Comparison of ENCODE assay signal across 17 cellular contexts in genomic region chr7:87370660-87371180, GRCh38. TPM values are rescaled to one million over a fixed set of nuclear protein-coding genes. Genes with fewer than 3 reads are reported as not detected.
DNase-seq lines count a peak whose midpoint lies in the region; ATAC-seq, FAIRE-seq and TF ChIP-seq lines count a peak whose summit lies in the region.
"Had no signal": no experiment of that assay in that cellular context is flagged by ENCODE, and none has a peak within 500 bp of the region (broad histone marks: within the 10 kb centered on the region; RNA-seq: fewer than 3 reads in every experiment).

No MANE protein-coding gene starts in this region.

- TF ChIP-seq CTCF in AG04449 (IDR thresholded peaks at IDR 0.05; ENCODE audit: insufficient read depth, low read length, missing control alignments) (no peak), HFF-Myc (IDR thresholded peaks at IDR 0.05; ENCODE audit: low read depth, low read length, missing control alignments) (no peak), astrocyte (IDR thresholded peaks at IDR 0.05; ENCODE audit: insufficient read depth, low read depth, low read length) (no peak), fibroblast of villous mesenchyme (IDR thresholded peaks at IDR 0.05; ENCODE audit: insufficient read depth, low read depth, low read length) (no peak)

- no peak overlapping the region for H3K4me2 ChIP-seq in astrocyte (ENCODE audit: low read length)

- no peaks in the 10 kb centered on the region for H3K27me3 Mint-ChIP-seq in astrocyte (ENCODE audit: low read depth, unreplicated experiment)
- H3K27me3 Mint-ChIP-seq: activated CD8-positive, alpha-beta memory T cell treated with anti-CD3 and anti-CD28 coated beads, Interleukin-2, amount 10 ng/mL, durations not matched to agents 7 days and 5 days; activated naive CD8-positive, alpha-beta T cell treated with anti-CD3 and anti-CD28 coated beads for 36 hours; dendritic cell treated with granulocyte-macrophage colony-stimulating factor and Interleukin-4, amounts not matched to agents 40 ng/mL and 50 ng/mL, for 4 days had no signal

- no peak for ATAC-seq in sciatic nerve
- ATAC-seq: activated CD8-positive, alpha-beta memory T cell treated with anti-CD3 and anti-CD28 coated beads, Interleukin-2, amount 10 ng/mL, durations not matched to agents 7 days and 5 days; heart right ventricle; left lobe of liver; Right ventricle myocardium inferior had no signal

- H3K4me3 ChIP-seq in AG04449 (ENCODE audit: low read depth, low read length), result no peak overlapping the region
- no peak overlapping the region for H3K4me3 ChIP-seq in HFF-Myc (replicated peaks; ENCODE audit: low read depth, low read length)
- H3K4me3 ChIP-seq in astrocyte (ENCODE audit: insufficient read depth, low read depth, low read length), result no peak overlapping the region
- no peak overlapping the region for H3K4me3 ChIP-seq in fibroblast of villous mesenchyme (ENCODE audit: low read depth, low read length)
- H3K4me3 ChIP-seq: heart right ventricle had no signal

- H3K9me3 Mint-ChIP-seq in astrocyte (ENCODE audit: unreplicated experiment), result no peaks in the 10 kb centered on the region
- H3K9me3 Mint-ChIP-seq: activated naive CD8-positive, alpha-beta T cell treated with anti-CD3 and anti-CD28 coated beads for 36 hours; dendritic cell treated with granulocyte-macrophage colony-stimulating factor and Interleukin-4, amounts not matched to agents 40 ng/mL and 50 ng/mL, for 4 days; nephron had no signal

- H2AFZ ChIP-seq in astrocyte (ENCODE audit: low read depth, low read length), result no peak overlapping the region

- no peaks in the 10 kb centered on the region for H4K20me1 ChIP-seq in astrocyte (ENCODE audit: insufficient read depth, low read length)

- H3K79me2 ChIP-seq in astrocyte (ENCODE audit: insufficient read depth, low read length), result no peaks in the 10 kb centered on the region

- H3K9ac ChIP-seq in astrocyte (ENCODE audit: low read length), result no peak overlapping the region

- POLR2A ChIA-PET in AG04449 (lab: Yijun Ruan, JAX), result no interaction called here

- H3K4me1 ChIP-seq in astrocyte (ENCODE audit: insufficient read depth, low read length), result no peaks in the 10 kb centered on the region
- H3K4me1 ChIP-seq: heart right ventricle had no signal

- H3K4me1 Mint-ChIP-seq in astrocyte (ENCODE audit: low read depth, unreplicated experiment), result peaks cover 5% of the 10 kb centered on the region
- H3K4me1 Mint-ChIP-seq: nephron had no signal

- no peaks in the 10 kb centered on the region for H3K9me3 ChIP-seq in astrocyte (ENCODE audit: insufficient read depth, low read depth, low read length)
- H3K9me3 ChIP-seq: heart right ventricle had no signal

- no peak overlapping the region for H3K27ac ChIP-seq in astrocyte (ENCODE audit: low read depth, low read length)
- H3K27ac ChIP-seq: heart right ventricle had no signal

- peaks cover 2% of the 10 kb centered on the region for H3K36me3 ChIP-seq in astrocyte (ENCODE audit: insufficient read depth, low read length)

- DNase-seq in AG04449 (ENCODE audit: low read depth, low spot score) (peak; percentile 34), HFF-Myc (ENCODE audit: extremely low read depth, low read depth) (peak; percentile 14), astrocyte (ENCODE audit: low read depth) (peak; percentile 29), fibroblast of villous mesenchyme (ENCODE audit: low read depth) (peak; percentile 71), sciatic nerve (ENCODE audit: low spot score) (no peak), NCI-H526 treated with DMSO at 0.1 percent for 48 hours (lab: John Stamatoyannopoulos, UW) (no peak), GF-D8 (lab: John Stamatoyannopoulos, UW) (no peak), NCI-H1092 (lab: John Stamatoyannopoulos, UW) (no peak)
- DNase-seq: activated CD8-positive, alpha-beta memory T cell treated with anti-CD3 and anti-CD28 coated beads, Interleukin-2, amount 10 ng/mL, durations not matched to agents 7 days and 5 days; activated naive CD8-positive, alpha-beta T cell treated with anti-CD3 and anti-CD28 coated beads for 36 hours; heart right ventricle; NCI-H524 treated with DMSO at 0.1 percent for 48 hours; substantia nigra had no signal

- H3K36me3 Mint-ChIP-seq in astrocyte (ENCODE audit: low read depth, unreplicated experiment), result no peaks in the 10 kb centered on the region

- H3K4me3 Mint-ChIP-seq in astrocyte (ENCODE audit: unreplicated experiment), result no peak overlapping the region
- H3K4me3 Mint-ChIP-seq: activated CD8-positive, alpha-beta memory T cell treated with anti-CD3 and anti-CD28 coated beads, Interleukin-2, amount 10 ng/mL, durations not matched to agents 7 days and 5 days; activated naive CD8-positive, alpha-beta T cell treated with anti-CD3 and anti-CD28 coated beads for 36 hours; dendritic cell treated with granulocyte-macrophage colony-stimulating factor and Interleukin-4, amounts not matched to agents 40 ng/mL and 50 ng/mL, for 4 days; nephron had no signal

- intact Hi-C loops in sciatic nerve (cut with DNase I), result no loop called here

- no peak overlapping the region for H3K27ac Mint-ChIP-seq in astrocyte (ENCODE audit: unreplicated experiment)
- H3K27ac Mint-ChIP-seq: activated naive CD8-positive, alpha-beta T cell treated with anti-CD3 and anti-CD28 coated beads for 36 hours; dendritic cell treated with granulocyte-macrophage colony-stimulating factor and Interleukin-4, amounts not matched to agents 40 ng/mL and 50 ng/mL, for 4 days; nephron had no signal

- CTCF ChIA-PET in AG04449 (lab: Yijun Ruan, JAX), result no interaction called here

- no peak for FAIRE-seq in astrocyte (lab: Jason Lieb, UNC)

- no peaks in the 10 kb centered on the region for H3K27me3 ChIP-seq in astrocyte (ENCODE audit: insufficient read depth, low read length)
- H3K27me3 ChIP-seq: heart right ventricle had no signal

RNA-seq across cellular contexts. Expression of gene CROT, which starts 25.3 kb away (rescaled TPM):
- total RNA-seq in astrocyte (10.6 and 18.8 TPM in 2 replicates), fibroblast of villous mesenchyme (20.9 and 34.1 TPM in 2 replicates), sciatic nerve (13.1 TPM)

Comparison
In these comparisons a context has a peak if more than half of its experiments do, and no peak if none do; other contexts are left out.
1. DNase-seq: peak in AG04449 (single experiment), HFF-Myc (single experiment), astrocyte (single experiment) and fibroblast of villous mesenchyme (single experiment); none in sciatic nerve (single experiment), NCI-H526 treated with DMSO at 0.1 percent for 48 hours (single experiment), GF-D8 (single experiment) and NCI-H1092 (single experiment).